In the genomic region with DNA sequence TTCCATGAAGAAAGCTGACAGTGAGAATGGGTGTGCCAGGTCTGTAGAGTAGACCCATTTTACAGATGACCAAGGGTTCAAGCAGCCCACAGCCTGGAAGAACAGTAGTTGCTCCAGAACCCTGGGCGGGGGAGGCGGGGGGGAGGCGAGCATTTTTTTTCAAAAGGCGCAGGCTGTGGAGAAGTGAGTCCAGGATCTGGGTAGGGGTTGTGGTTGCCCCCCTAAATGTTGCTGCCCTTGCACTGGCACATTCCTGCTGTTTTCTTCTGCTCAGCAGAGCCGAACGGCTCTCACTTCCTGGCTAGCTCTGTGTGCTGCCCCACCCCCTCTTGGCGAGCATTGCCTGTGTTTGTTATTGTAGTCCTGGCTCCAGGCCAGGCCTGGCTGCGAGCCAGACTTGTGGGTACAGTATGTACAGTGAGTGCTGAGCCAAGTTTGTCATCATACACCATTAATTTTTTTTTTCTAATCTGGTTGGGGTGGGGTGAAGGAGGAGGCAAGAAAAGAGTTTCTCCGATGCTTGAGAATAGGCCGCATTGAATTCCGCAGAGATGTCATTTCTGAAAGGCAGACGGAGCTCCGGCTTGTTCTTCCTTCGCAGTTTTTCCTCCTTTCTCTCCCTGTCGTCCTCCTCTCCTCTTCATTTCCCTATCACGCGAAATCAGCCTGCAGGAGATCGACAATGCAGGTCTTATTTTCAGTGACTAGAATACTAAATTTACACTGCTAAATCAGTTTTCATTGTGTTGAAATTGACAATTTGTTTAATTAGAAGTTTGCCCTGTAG, we compare ENCODE assay signal across 8 cellular contexts.
DNase-seq lines count a peak whose midpoint lies in the region; ATAC-seq and TF ChIP-seq lines count a peak whose summit lies in the region.

No MANE protein-coding gene starts in this region.

- DNase-seq in CD8-positive, alpha-beta memory T cell: peak; percentile 91 to 99 (median 97)
- DNase-seq in HFF-Myc (ENCODE audit: extremely low read depth, low read depth) (peak; percentile 86), NCI-H187 (lab: John Stamatoyannopoulos, UW) (peak; percentile 91 to 96), T1000 (lab: John Stamatoyannopoulos, UW) (peak; percentile 17), astrocyte of the cerebellum (ENCODE audit: low read depth) (peak; percentile 96), right cardiac atrium (peak; percentile 99 to 100 (median 99)), retinal pigment epithelial cell (ENCODE audit: low read depth) (peak; percentile 94), uterus (peak; percentile 98 to 99)

- CTCF ChIA-PET in CD8-positive, alpha-beta memory T cell (lab: Charles Lee): interaction anchor here (0.7 to 3.6 kb wide), 15 partner anchors 11 to 264 kb away, joined by 3 to 35 read pairs (median 3); a partner anchor contains a TSS

- peak; percentile 52 to 67 for TF ChIP-seq POLR2A in uterus (IDR thresholded peaks at IDR 0.05)

- H3K27ac ChIP-seq in CD8-positive, alpha-beta memory T cell (ENCODE audit: low read depth, low read length): peak overlapping the region; percentile 7
- H3K27ac ChIP-seq in right cardiac atrium (ENCODE audit: low read length) (peak overlapping the region; percentile 99), uterus (peak overlapping the region; percentile 98 to 100)

- intact Hi-C loops in right cardiac atrium (cut with DNase I): loop anchor here in 1 of 4 donors (10.0 kb wide), 1 partner anchor 85 kb away; no protein-coding TSS in a partner anchor
- intact Hi-C loops in uterus (cut with DNase I; ENCODE audit: low total_unique reads): loop anchor here (10.0 kb wide), 1 partner anchor 95 kb away; no protein-coding TSS in a partner anchor

- peak overlapping the region; percentile 81 to 97 (median 95) for H3K27ac Mint-ChIP-seq in CD8-positive, alpha-beta memory T cell

- H3K9me3 ChIP-seq in CD8-positive, alpha-beta memory T cell (ENCODE audit: low read length): no peaks in the 10 kb centered on the region
- H3K9me3 ChIP-seq in right cardiac atrium (ENCODE audit: control insufficient read depth, low read length) (no peaks in the 10 kb centered on the region), uterus (no peaks in the 10 kb centered on the region)

- H3K36me3 Mint-ChIP-seq in CD8-positive, alpha-beta memory T cell: peaks cover 0 to 2% (median 0%) of the 10 kb centered on the region in 3 donors

- no peaks in the 10 kb centered on the region for H3K36me3 ChIP-seq in CD8-positive, alpha-beta memory T cell (ENCODE audit: insufficient read depth, low read length)
- H3K36me3 ChIP-seq in uterus: no peaks in the 10 kb centered on the region

- H3K4me3 ChIP-seq in CD8-positive, alpha-beta memory T cell (ENCODE audit: low read length): peak overlapping the region; percentile 38
- H3K4me3 ChIP-seq in HFF-Myc (replicated peaks; ENCODE audit: low read depth, low read length) (no peak overlapping the region), astrocyte of the cerebellum (ENCODE audit: low read depth, low read length) (no peak overlapping the region), right cardiac atrium (ENCODE audit: low read length) (peak overlapping the region; percentile 18), retinal pigment epithelial cell (ENCODE audit: low read length) (no peak overlapping the region), uterus (peak overlapping the region in 1 of 2 donors; percentile 32)

- H3K4me1 Mint-ChIP-seq in CD8-positive, alpha-beta memory T cell: peaks cover 79 to 90% (median 87%) of the 10 kb centered on the region in 3 donors

- H3K4me3 Mint-ChIP-seq in CD8-positive, alpha-beta memory T cell: peak overlapping the region; percentile 69 to 89 (median 81)

- no peaks in the 10 kb centered on the region for H3K9me3 Mint-ChIP-seq in CD8-positive, alpha-beta memory T cell

- peak; percentile 69 to 71 for ATAC-seq in right cardiac atrium

- POLR2A ChIA-PET in CD8-positive, alpha-beta memory T cell (lab: Charles Lee): interaction anchor here (0.7 to 1.3 kb wide), 3 partner anchors 9 to 24 kb away, joined by 3 to 5 read pairs (median 4); no protein-coding TSS in a partner anchor

- TF ChIP-seq CTCF in HFF-Myc (IDR thresholded peaks at IDR 0.05; ENCODE audit: low read depth, low read length, missing control alignments) (no peak), astrocyte of the cerebellum (IDR thresholded peaks at IDR 0.05; ENCODE audit: low read depth, low read length, missing control alignments) (no peak), retinal pigment epithelial cell (conservative IDR thresholded peaks at IDR 0.05; ENCODE audit: low read depth, low read length) (no peak), uterus (IDR thresholded peaks at IDR 0.05) (peak in 1 of 4 experiments; percentile 4)

- in situ Hi-C loops in astrocyte of the cerebellum (cut with HindIII; ENCODE audit: low sequenced_read_pairs): no loop called here

- H3K27me3 Mint-ChIP-seq in CD8-positive, alpha-beta memory T cell: no peaks in the 10 kb centered on the region

- H3K27me3 ChIP-seq in CD8-positive, alpha-beta memory T cell (ENCODE audit: insufficient read depth, low read length, poor library complexity, severe bottlenecking): no peaks in the 10 kb centered on the region
- H3K27me3 ChIP-seq in right cardiac atrium (ENCODE audit: control insufficient read depth, insufficient read depth): no peaks in the 10 kb centered on the region
- H3K27me3 ChIP-seq in uterus: no peaks in the 10 kb centered on the region

- WGBS in right cardiac atrium: 3% methylated on average over 18 of the region's 18 CpGs

- H3K4me1 ChIP-seq in CD8-positive, alpha-beta memory T cell (ENCODE audit: insufficient read depth, low read length): peaks cover 56% of the 10 kb centered on the region
- H3K4me1 ChIP-seq in right cardiac atrium (ENCODE audit: control insufficient read depth, insufficient read depth, low read length) (peaks cover 80% of the 10 kb centered on the region), uterus (peaks cover 38 to 54% of the 10 kb centered on the region in 2 donors)

Comparison
In these comparisons a context has a peak if more than half of its experiments do, and no peak if none do; other contexts are left out.
1. DNase-seq: peak in every context shown above with its lines; median percentile 99 in right cardiac atrium; 98 in uterus; 97 in CD8-positive, alpha-beta memory T cell; 96 in astrocyte of the cerebellum; 94 in retinal pigment epithelial cell; 94 in NCI-H187; 86 in HFF-Myc; 17 in T1000.
2. H3K27ac ChIP-seq: peak in every context shown above with its lines; median percentile 99 in right cardiac atrium; 99 in uterus; 7 in CD8-positive, alpha-beta memory T cell.
3. H3K4me3 ChIP-seq: peak in CD8-positive, alpha-beta memory T cell (single experiment) and right cardiac atrium (single experiment); none in HFF-Myc (single experiment), astrocyte of the cerebellum (single experiment) and retinal pigment epithelial cell (single experiment).